2 cellular contexts compared by ENCODE assay signal in genomic region chr7:105718511-105718925, GRCh38.
TF ChIP-seq lines count a peak whose summit lies in the region.

No MANE protein-coding gene starts in this region.

TF ChIP-seq in liver, 16 proteins besides CTCF, POLR2A, EP300 and RAD21 (continued from another document):
- no peak for TF ChIP-seq GABPA (IDR thresholded peaks at IDR 0.05 in 1 of 2, conservative IDR thresholded peaks at IDR 0.05 in 1 of 2)
- peak; percentile 32 for TF ChIP-seq NR2F2 (IDR thresholded peaks at IDR 0.05)
- TF ChIP-seq HNF4A (conservative IDR thresholded peaks at IDR 0.05): peak in 1 of 2 donors; percentile 20
- TF ChIP-seq RXRA (IDR thresholded peaks at IDR 0.05): peak in 1 of 2 donors; percentile 21
- TF ChIP-seq TAF1 (conservative IDR thresholded peaks at IDR 0.05): no peak
- TF ChIP-seq MAX (IDR thresholded peaks at IDR 0.05): no peak
- TF ChIP-seq YY1 (IDR thresholded peaks at IDR 0.05): no peak
- TF ChIP-seq SP1 (IDR thresholded peaks at IDR 0.05): peak; percentile 7
- TF ChIP-seq, protein P1, sequence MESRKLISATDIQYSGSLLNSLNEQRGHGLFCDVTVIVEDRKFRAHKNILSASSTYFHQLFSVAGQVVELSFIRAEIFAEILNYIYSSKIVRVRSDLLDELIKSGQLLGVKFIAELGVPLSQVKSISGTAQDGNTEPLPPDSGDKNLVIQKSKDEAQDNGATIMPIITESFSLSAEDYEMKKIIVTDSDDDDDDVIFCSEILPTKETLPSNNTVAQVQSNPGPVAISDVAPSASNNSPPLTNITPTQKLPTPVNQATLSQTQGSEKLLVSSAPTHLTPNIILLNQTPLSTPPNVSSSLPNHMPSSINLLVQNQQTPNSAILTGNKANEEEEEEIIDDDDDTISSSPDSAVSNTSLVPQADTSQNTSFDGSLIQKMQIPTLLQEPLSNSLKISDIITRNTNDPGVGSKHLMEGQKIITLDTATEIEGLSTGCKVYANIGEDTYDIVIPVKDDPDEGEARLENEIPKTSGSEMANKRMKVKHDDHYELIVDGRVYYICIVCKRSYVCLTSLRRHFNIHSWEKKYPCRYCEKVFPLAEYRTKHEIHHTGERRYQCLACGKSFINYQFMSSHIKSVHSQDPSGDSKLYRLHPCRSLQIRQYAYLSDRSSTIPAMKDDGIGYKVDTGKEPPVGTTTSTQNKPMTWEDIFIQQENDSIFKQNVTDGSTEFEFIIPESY (IDR thresholded peaks at IDR 0.05): no peak
- TF ChIP-seq REST (IDR thresholded peaks at IDR 0.05): no peak
- TF ChIP-seq ATF3 (IDR thresholded peaks at IDR 0.05): no peak

TF ChIP-seq in HepG2, 621 proteins besides CTCF, POLR2A, EP300 and RAD21 (continued from another document):
- TF ChIP-seq HNRNPUL1 (IDR thresholded peaks at IDR 0.05; ENCODE audit: low read depth, low read length) (no peak), REL (CRISPR knock-in tag; conservative IDR thresholded peaks at IDR 0.05) (no peak), CBX5 (CRISPR knock-in tag; IDR thresholded peaks at IDR 0.05; ENCODE audit: borderline replicate concordance) (no peak), CHCHD3 (CRISPR knock-in tag; IDR thresholded peaks at IDR 0.05) (no peak), PPARG (CRISPR knock-in tag; conservative IDR thresholded peaks at IDR 0.05) (no peak), ZNF10 (CRISPR knock-in tag; IDR thresholded peaks at IDR 0.05; ENCODE audit: borderline replicate concordance, low read depth) (no peak), ZNF17 (CRISPR knock-in tag; IDR thresholded peaks at IDR 0.05) (no peak), CCAR2 (optimal IDR thresholded peaks at IDR 0.05; ENCODE audit: low read depth, low read length) (no peak), ZNF773 (CRISPR knock-in tag; IDR thresholded peaks at IDR 0.05; ENCODE audit: borderline replicate concordance) (no peak), GATAD1 (CRISPR knock-in tag; IDR thresholded peaks at IDR 0.05) (no peak), ZNF709 (CRISPR knock-in tag; IDR thresholded peaks at IDR 0.05) (no peak), ZNF713 (CRISPR knock-in tag; IDR thresholded peaks at IDR 0.05) (no peak), SOX6 (IDR thresholded peaks at IDR 0.05) (no peak), SOX6 (CRISPR knock-in tag; IDR thresholded peaks at IDR 0.05) (no peak)
- TF ChIP-seq, protein P2, sequence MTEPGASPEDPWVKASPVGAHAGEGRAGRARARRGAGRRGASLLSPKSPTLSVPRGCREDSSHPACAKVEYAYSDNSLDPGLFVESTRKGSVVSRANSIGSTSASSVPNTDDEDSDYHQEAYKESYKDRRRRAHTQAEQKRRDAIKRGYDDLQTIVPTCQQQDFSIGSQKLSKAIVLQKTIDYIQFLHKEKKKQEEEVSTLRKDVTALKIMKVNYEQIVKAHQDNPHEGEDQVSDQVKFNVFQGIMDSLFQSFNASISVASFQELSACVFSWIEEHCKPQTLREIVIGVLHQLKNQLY (CRISPR knock-in tag; IDR thresholded peaks at IDR 0.05): no peak
- TF ChIP-seq, protein P3, sequence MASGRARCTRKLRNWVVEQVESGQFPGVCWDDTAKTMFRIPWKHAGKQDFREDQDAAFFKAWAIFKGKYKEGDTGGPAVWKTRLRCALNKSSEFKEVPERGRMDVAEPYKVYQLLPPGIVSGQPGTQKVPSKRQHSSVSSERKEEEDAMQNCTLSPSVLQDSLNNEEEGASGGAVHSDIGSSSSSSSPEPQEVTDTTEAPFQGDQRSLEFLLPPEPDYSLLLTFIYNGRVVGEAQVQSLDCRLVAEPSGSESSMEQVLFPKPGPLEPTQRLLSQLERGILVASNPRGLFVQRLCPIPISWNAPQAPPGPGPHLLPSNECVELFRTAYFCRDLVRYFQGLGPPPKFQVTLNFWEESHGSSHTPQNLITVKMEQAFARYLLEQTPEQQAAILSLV (CRISPR knock-in tag; IDR thresholded peaks at IDR 0.05; ENCODE audit: borderline replicate concordance): no peak
- TF ChIP-seq, protein P4, sequence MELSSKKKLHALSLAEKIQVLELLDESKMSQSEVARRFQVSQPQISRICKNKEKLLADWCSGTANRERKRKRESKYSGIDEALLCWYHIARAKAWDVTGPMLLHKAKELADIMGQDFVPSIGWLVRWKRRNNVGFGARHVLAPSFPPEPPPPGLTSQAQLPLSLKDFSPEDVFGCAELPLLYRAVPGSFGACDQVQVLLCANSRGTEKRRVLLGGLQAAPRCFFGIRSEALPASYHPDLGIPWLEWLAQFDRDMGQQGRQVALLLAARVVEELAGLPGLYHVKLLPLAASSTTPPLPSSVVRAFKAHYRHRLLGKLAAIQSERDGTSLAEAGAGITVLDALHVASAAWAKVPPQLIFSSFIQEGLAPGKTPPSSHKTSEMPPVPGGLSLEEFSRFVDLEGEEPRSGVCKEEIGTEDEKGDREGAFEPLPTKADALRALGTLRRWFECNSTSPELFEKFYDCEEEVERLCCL (CRISPR knock-in tag; IDR thresholded peaks at IDR 0.05; ENCODE audit: borderline replicate concordance): no peak
